ENCODE assay signal across 19 cellular contexts in genomic region chr2:147389218-147389617, GRCh38.
DNase-seq lines count a peak whose midpoint lies in the region; ATAC-seq and TF ChIP-seq lines count a peak whose summit lies in the region.
"Had no signal": no experiment of that assay in that cellular context is flagged by ENCODE, and none has a peak within 500 bp of the region (broad histone marks: within the 10 kb centered on the region; RNA-seq: fewer than 3 reads in every experiment).

No MANE protein-coding gene starts in this region.

- H4K20me1 ChIP-seq in OCI-LY3 (ENCODE audit: insufficient read depth, low read length), result no peaks in the 10 kb centered on the region

- H3K9me3 Mint-ChIP-seq in progenitor cell of endocrine pancreas (ENCODE audit: low read depth), result no peaks in the 10 kb centered on the region
- H3K9me3 Mint-ChIP-seq in type B pancreatic cell, result peaks cover 7% of the 10 kb centered on the region
- H3K9me3 Mint-ChIP-seq: CD4-positive, alpha-beta T cell; IgD-negative memory B cell had no signal

- DNase-seq in DMS79 treated with DMSO at 0.1 percent for 48 hours (lab: John Stamatoyannopoulos, UW), result peak; percentile 83
- peak in 1 of 2 donors; percentile 32 for DNase-seq in left lung
- DNase-seq in progenitor cell of endocrine pancreas (ENCODE audit: low spot score, unreplicated experiment), result no peak
- no peak for DNase-seq in type B pancreatic cell (ENCODE audit: extremely low spot score, unreplicated experiment)
- no peak for DNase-seq in anterior cingulate cortex (lab: John Stamatoyannopoulos, UW)
- DNase-seq in G401 (ENCODE audit: low spot score), result no peak
- DNase-seq: ACHN; AML-193; Caco-2; CD4-positive, alpha-beta T cell; HFFc6; KBM-7 had no signal

- peak overlapping the region; percentile 52 for H3K4me2 ChIP-seq in OCI-LY3 (ENCODE audit: low read length)

- in situ Hi-C loops in G401 (cut with HindIII; ENCODE audit: low sequenced_read_pairs), result no loop called here

- peaks cover 15% of the 10 kb centered on the region for H3K27me3 Mint-ChIP-seq in progenitor cell of endocrine pancreas
- peaks cover 6% of the 10 kb centered on the region for H3K27me3 Mint-ChIP-seq in type B pancreatic cell
- H3K27me3 Mint-ChIP-seq: CD4-positive, alpha-beta T cell had no signal

- no peak overlapping the region for H3K9ac ChIP-seq in OCI-LY3 (ENCODE audit: low read length)

- H3K9me3 ChIP-seq in OCI-LY3 (ENCODE audit: insufficient read depth, low read length) (no peaks in the 10 kb centered on the region), left lung (no peaks in the 10 kb centered on the region)
- H3K9me3 ChIP-seq: Caco-2 had no signal

- H3K4me1 Mint-ChIP-seq in progenitor cell of endocrine pancreas (ENCODE audit: low read depth), result peaks cover 19% of the 10 kb centered on the region
- no peaks in the 10 kb centered on the region for H3K4me1 Mint-ChIP-seq in type B pancreatic cell (ENCODE audit: unreplicated experiment)
- H3K4me1 Mint-ChIP-seq: IgD-negative memory B cell had no signal

- intact Hi-C loops in left lung (cut with DNase I), result no loop called here

- H3K27ac ChIP-seq in OCI-LY3 (ENCODE audit: low read length) (no peak overlapping the region), left lung (no peak overlapping the region)
- H3K27ac ChIP-seq: C4-2B had no signal

- no peak overlapping the region for H3K4me3 Mint-ChIP-seq in progenitor cell of endocrine pancreas (ENCODE audit: low read depth)
- no peak overlapping the region for H3K4me3 Mint-ChIP-seq in type B pancreatic cell
- H3K4me3 Mint-ChIP-seq: CD4-positive, alpha-beta T cell; HFFc6; IgD-negative memory B cell had no signal

- H3K79me2 ChIP-seq in OCI-LY3 (ENCODE audit: low read length), result no peaks in the 10 kb centered on the region

- H3K27ac Mint-ChIP-seq in progenitor cell of endocrine pancreas (peak overlapping the region; percentile 31), type B pancreatic cell (no peak overlapping the region)
- H3K27ac Mint-ChIP-seq: CD4-positive, alpha-beta T cell; HFFc6; IgD-negative memory B cell had no signal

- no peak for TF ChIP-seq CTCF in OCI-LY3 (IDR thresholded peaks at IDR 0.05; ENCODE audit: low read depth, low read length)
- TF ChIP-seq CTCF in left lung (IDR thresholded peaks at IDR 0.05), result no peak
- no peak for TF ChIP-seq CTCF in progenitor cell of endocrine pancreas (IDR thresholded peaks at IDR 0.05; ENCODE audit: unreplicated experiment)
- no peak for TF ChIP-seq CTCF in type B pancreatic cell (conservative IDR thresholded peaks at IDR 0.05)

- H3K4me3 ChIP-seq in OCI-LY3 (ENCODE audit: low read length) (no peak overlapping the region), left lung (no peak overlapping the region)
- H3K4me3 ChIP-seq: GM12878 had no signal

- no peak overlapping the region for H2AFZ ChIP-seq in OCI-LY3 (ENCODE audit: low read depth, low read length)

- peaks cover 8% of the 10 kb centered on the region for H3K27me3 ChIP-seq in OCI-LY3 (ENCODE audit: low read depth, low read length)
- H3K27me3 ChIP-seq in left lung, result no peaks in the 10 kb centered on the region

- peak; percentile 83 for ATAC-seq in left lung
- ATAC-seq in SK-N-SH treated with all-trans-retinoic acid at 6 μM for 48 hours, result no peak
- ATAC-seq: HCT116, HepG2 had no signal

- peaks cover 59% of the 10 kb centered on the region for H3K4me1 ChIP-seq in OCI-LY3 (ENCODE audit: low read length)
- H3K4me1 ChIP-seq in left lung, result no peaks in the 10 kb centered on the region
- H3K4me1 ChIP-seq: Caco-2 had no signal

- H3K36me3 ChIP-seq in OCI-LY3 (replicated peaks; ENCODE audit: low read depth, low read length) (no peaks in the 10 kb centered on the region), left lung (no peaks in the 10 kb centered on the region)

- no peaks in the 10 kb centered on the region for H3K36me3 Mint-ChIP-seq in progenitor cell of endocrine pancreas (ENCODE audit: insufficient read depth)
- H3K36me3 Mint-ChIP-seq in type B pancreatic cell, result no peaks in the 10 kb centered on the region
- H3K36me3 Mint-ChIP-seq: IgD-negative memory B cell had no signal

TF ChIP-seq in SK-N-SH treated with all-trans-retinoic acid at 6 μM for 48 hours, 23 proteins besides CTCF, POLR2A, EP300 and RAD21:
- no peak for TF ChIP-seq OSR1 (CRISPR knock-in tag; IDR thresholded peaks at IDR 0.05)
